ENCODE assay signal across 15 cellular contexts in the genomic region with DNA sequence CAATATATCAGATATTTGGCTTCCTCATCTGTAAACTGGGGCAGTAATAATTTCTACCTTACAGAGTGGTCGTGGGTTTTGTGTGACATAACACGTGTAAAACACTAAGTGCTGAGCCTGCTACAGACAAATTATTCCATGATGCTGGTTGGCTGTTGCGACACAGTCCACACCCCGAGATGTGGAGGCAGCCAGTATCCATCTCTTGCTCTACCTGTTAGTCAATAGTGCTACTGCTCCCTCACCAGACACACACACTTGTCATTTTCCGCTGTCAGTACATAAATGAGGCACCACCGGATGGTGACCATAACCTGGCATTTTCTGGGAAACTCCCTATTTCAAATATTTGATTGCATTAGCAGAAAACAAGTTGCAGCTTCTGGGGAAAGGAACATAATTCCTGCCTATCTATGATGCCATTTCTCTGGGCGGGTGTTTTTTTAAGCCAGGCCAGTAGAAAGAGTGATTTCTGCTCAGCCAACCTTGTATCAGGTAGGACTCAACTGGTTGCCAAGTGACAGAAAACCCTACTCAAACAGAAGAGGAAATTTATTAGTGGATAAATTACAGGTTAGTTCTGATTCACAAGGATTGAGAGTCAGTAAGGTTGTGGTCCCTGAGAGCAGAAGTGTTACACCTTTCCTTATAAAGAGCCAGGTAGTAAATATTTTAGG. TPM values are rescaled to one million over a fixed set of nuclear protein-coding genes. Genes with fewer than 3 reads are reported as not detected.
DNase-seq lines count a peak whose midpoint lies in the region; ATAC-seq and TF ChIP-seq lines count a peak whose summit lies in the region.
"Had no signal": no experiment of that assay in that cellular context is flagged by ENCODE, and none has a peak within 500 bp of the region (broad histone marks: within the 10 kb centered on the region; RNA-seq: fewer than 3 reads in every experiment).

No MANE protein-coding gene starts in this region.

- H3K4me1 ChIP-seq in CD4-positive, alpha-beta memory T cell (ENCODE audit: insufficient read depth, low read length), result peaks cover 9% of the 10 kb centered on the region
- H3K4me1 ChIP-seq: SJSA1 had no signal

- no peaks in the 10 kb centered on the region for H3K9me3 ChIP-seq in CD4-positive, alpha-beta memory T cell (ENCODE audit: control insufficient read depth in 1 of 2, low read length in 2 of 2)
- H3K9me3 ChIP-seq: SJSA1 had no signal

- no peak overlapping the region for H3K4me3 ChIP-seq in CD4-positive, alpha-beta memory T cell (ENCODE audit: low read length in 2 of 2)
- H3K4me3 ChIP-seq: SJSA1 had no signal

- DNase-seq in CD4-positive, alpha-beta memory T cell, result peak in 3 of 5 donors; percentile 10 to 45 (median 19)
- no peak for DNase-seq in activated B cell treated with CpG ODN at 0.5 μM for 24 hours
- DNase-seq in left kidney (ENCODE audit: low read depth, low spot score), result peak; percentile 22
- DNase-seq in amniotic stem cell (lab: John Stamatoyannopoulos, UW), result no peak
- DNase-seq in T-helper 2 cell treated with Interferon-gamma antibody and Interleukin-4, amounts not matched to agents 5 μg/mL and 100 μg/mL, for 36 hours (ENCODE audit: low spot score), result no peak
- no peak for DNase-seq in SKM-1 (lab: John Stamatoyannopoulos, UW; ENCODE audit: unreplicated experiment)
- DNase-seq: activated CD8-positive, alpha-beta memory T cell treated with anti-CD3 and anti-CD28 coated beads for 24 hours; HFFc6; NCI-H526 had no signal

- H3K4me1 Mint-ChIP-seq in CD4-positive, alpha-beta memory T cell, result peaks cover 5 to 21% (median 11%) of the 10 kb centered on the region in 4 donors
- peaks cover 7% of the 10 kb centered on the region for H3K4me1 Mint-ChIP-seq in activated B cell treated with CpG ODN at 0.5 μM for 24 hours
- H3K4me1 Mint-ChIP-seq in T-helper 2 cell treated with Interferon-gamma antibody and Interleukin-4, amounts not matched to agents 5 μg/mL and 100 μg/mL, for 36 hours (ENCODE audit: low read depth), result no peaks in the 10 kb centered on the region
- H3K4me1 Mint-ChIP-seq: brain, CD14-positive monocyte had no signal

- TF ChIP-seq CTCF in activated B cell treated with CpG ODN at 0.5 μM for 24 hours (IDR thresholded peaks at IDR 0.05), result no peak

- H3K9me3 Mint-ChIP-seq in CD4-positive, alpha-beta memory T cell, result no peaks in the 10 kb centered on the region
- H3K9me3 Mint-ChIP-seq in activated B cell treated with CpG ODN at 0.5 μM for 24 hours, result no peaks in the 10 kb centered on the region
- H3K9me3 Mint-ChIP-seq in T-helper 2 cell treated with Interferon-gamma antibody and Interleukin-4, amounts not matched to agents 5 μg/mL and 100 μg/mL, for 36 hours, result no peaks in the 10 kb centered on the region
- H3K9me3 Mint-ChIP-seq: brain, HFFc6 had no signal

- no peaks in the 10 kb centered on the region for H3K36me3 Mint-ChIP-seq in CD4-positive, alpha-beta memory T cell
- peaks cover 4% of the 10 kb centered on the region for H3K36me3 Mint-ChIP-seq in activated B cell treated with CpG ODN at 0.5 μM for 24 hours (ENCODE audit: low read depth)
- H3K36me3 Mint-ChIP-seq in T-helper 2 cell treated with Interferon-gamma antibody and Interleukin-4, amounts not matched to agents 5 μg/mL and 100 μg/mL, for 36 hours (ENCODE audit: low read depth), result no peaks in the 10 kb centered on the region
- H3K36me3 Mint-ChIP-seq: brain had no signal

- CTCF ChIA-PET in CD4-positive, alpha-beta memory T cell (lab: Charles Lee; ENCODE audit: partially characterized antibody), result interaction anchor here (0.8 to 1.4 kb wide), 3 partner anchors 69 to 1216 kb away, joined by 3 to 10 read pairs (median 3); no protein-coding TSS in a partner anchor
- CTCF ChIA-PET in activated B cell treated with CpG ODN at 0.5 μM for 24 hours (lab: Charles Lee), result interaction anchor here (0.6 to 1.5 kb wide), 5 partner anchors 18 to 1215 kb away, joined by 3 to 4 read pairs (median 3); no protein-coding TSS in a partner anchor

- peak overlapping the region in 5 of 7 donors; percentile 35 to 75 (median 64) for H3K27ac Mint-ChIP-seq in CD4-positive, alpha-beta memory T cell
- H3K27ac Mint-ChIP-seq in activated B cell treated with CpG ODN at 0.5 μM for 24 hours, result peak overlapping the region; percentile 18
- no peak overlapping the region for H3K27ac Mint-ChIP-seq in T-helper 2 cell treated with Interferon-gamma antibody and Interleukin-4, amounts not matched to agents 5 μg/mL and 100 μg/mL, for 36 hours
- H3K27ac Mint-ChIP-seq: brain, HFFc6 had no signal

- H3K27ac ChIP-seq in CD4-positive, alpha-beta memory T cell (ENCODE audit: low read depth, low read length), result no peak overlapping the region
- H3K27ac ChIP-seq: epithelial cell of prostate, SJSA1 had no signal

- H3K27me3 Mint-ChIP-seq in CD4-positive, alpha-beta memory T cell, result no peaks in the 10 kb centered on the region
- H3K27me3 Mint-ChIP-seq in activated B cell treated with CpG ODN at 0.5 μM for 24 hours, result no peaks in the 10 kb centered on the region
- H3K27me3 Mint-ChIP-seq in T-helper 2 cell treated with Interferon-gamma antibody and Interleukin-4, amounts not matched to agents 5 μg/mL and 100 μg/mL, for 36 hours (ENCODE audit: low read depth), result no peaks in the 10 kb centered on the region
- H3K27me3 Mint-ChIP-seq: brain had no signal

- POLR2A ChIA-PET in CD4-positive, alpha-beta memory T cell (lab: Charles Lee; ENCODE audit: partially characterized antibody), result interaction anchor here (0.7 to 3.0 kb wide), 2 partner anchors 21 to 24 kb away, joined by 4 to 11 read pairs; partner anchors contain the start of gene DNAJA2
- POLR2A ChIA-PET in activated B cell treated with CpG ODN at 0.5 μM for 24 hours (lab: Charles Lee), result no interaction called here

- ATAC-seq in GM18907 (IDR thresholded peaks at IDR 0.05; ENCODE audit: unreplicated experiment) (peak; percentile 41), activated B cell treated with CpG ODN at 0.5 μM for 24 hours (ENCODE audit: low read depth) (peak; percentile 31), GM21515 (IDR thresholded peaks at IDR 0.05; ENCODE audit: unreplicated experiment) (no peak)

- H3K36me3 ChIP-seq in CD4-positive, alpha-beta memory T cell (ENCODE audit: insufficient read depth, low read length), result no peaks in the 10 kb centered on the region

- H3K27me3 ChIP-seq in CD4-positive, alpha-beta memory T cell (ENCODE audit: insufficient read depth, low read length), result no peaks in the 10 kb centered on the region
- H3K27me3 ChIP-seq: SJSA1 had no signal

- peak overlapping the region in 1 of 8 donors; percentile 13 for H3K4me3 Mint-ChIP-seq in CD4-positive, alpha-beta memory T cell
- no peak overlapping the region for H3K4me3 Mint-ChIP-seq in activated B cell treated with CpG ODN at 0.5 μM for 24 hours
- H3K4me3 Mint-ChIP-seq in T-helper 2 cell treated with Interferon-gamma antibody and Interleukin-4, amounts not matched to agents 5 μg/mL and 100 μg/mL, for 36 hours, result no peak overlapping the region
- H3K4me3 Mint-ChIP-seq: brain, CD14-positive monocyte, HFFc6 had no signal

- intact Hi-C loops in CD4-positive, alpha-beta memory T cell (cut with micrococcal nuclease), result no loop called here
- intact Hi-C loops in activated B cell treated with CpG ODN at 0.5 μM for 24 hours (cut with micrococcal nuclease), result loop anchor here (2.0 to 10.0 kb wide), 3 partner anchors 87 to 1685 kb away; no protein-coding TSS in a partner anchor

RNA-seq across cellular contexts. Expression of gene DNAJA2, which starts 24.1 kb away (rescaled TPM):
- total RNA-seq in CD4-positive, alpha-beta memory T cell, result 10 to 100 TPM; 73.2 to 79.5 TPM
- 10 to 100 TPM; 79.2 to 95.6 TPM for polyA plus RNA-seq in CD4-positive, alpha-beta memory T cell
- total RNA-seq in activated B cell treated with CpG ODN at 0.5 μM for 24 hours, result 54.4 and 57.1 TPM in 2 replicates

Comparison
In these comparisons a context has a peak if more than half of its experiments do, and no peak if none do; other contexts are left out.
1. DNase-seq: peak in CD4-positive, alpha-beta memory T cell (3 of 5) and left kidney (single experiment); none in activated B cell treated with CpG ODN at 0.5 μM for 24 hours (single experiment), amniotic stem cell (single experiment), T-helper 2 cell treated with Interferon-gamma antibody and Interleukin-4, amounts not matched to agents 5 μg/mL and 100 μg/mL, for 36 hours (single experiment) and SKM-1 (single experiment).